8 cellular contexts compared by ENCODE assay signal in the genomic region with DNA sequence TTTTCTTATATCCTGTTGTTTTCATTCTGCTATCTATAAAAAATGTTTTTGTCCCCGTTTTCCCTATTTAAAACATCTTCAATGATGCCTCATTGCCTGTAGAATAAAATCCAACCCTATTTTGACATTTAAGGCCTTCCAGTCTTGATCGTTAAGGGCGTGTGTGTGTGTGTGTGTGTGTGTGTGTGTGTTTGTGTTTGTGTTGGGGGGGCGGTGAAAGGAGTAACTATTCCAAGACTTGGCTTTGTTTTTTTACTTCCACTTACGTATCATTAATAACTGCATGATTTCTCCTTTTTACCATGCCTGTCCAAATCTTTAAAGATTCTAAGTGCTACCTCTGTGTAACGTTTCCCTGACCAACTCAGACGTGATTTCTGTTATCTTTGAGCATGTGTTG. TPM values are rescaled to one million over a fixed set of nuclear protein-coding genes. Genes with fewer than 3 reads are reported as not detected.
DNase-seq lines count a peak whose midpoint lies in the region; ATAC-seq, FAIRE-seq and TF ChIP-seq lines count a peak whose summit lies in the region.

No MANE protein-coding gene starts in this region.

- H3K36me3 ChIP-seq in HUES6 (ENCODE audit: control insufficient read depth, insufficient read depth, low read length) = peaks cover 25% of the 10 kb centered on the region
- peaks cover 5 to 14% of the 10 kb centered on the region in 2 experiments for H3K36me3 ChIP-seq in HepG2 (replicated peaks in 1 of 2; ENCODE audit: control insufficient read depth in 1 of 2, insufficient read depth in 2 of 2, low read length in 2 of 2)
- peaks cover 32% of the 10 kb centered on the region for H3K36me3 ChIP-seq in upper lobe of right lung

- H3K4me2 ChIP-seq in HepG2 (ENCODE audit: low read depth, low read length) = peak overlapping the region; percentile 82

- H3K27me3 ChIP-seq in HUES6 (ENCODE audit: control insufficient read depth, insufficient read depth, low read length) (no peaks in the 10 kb centered on the region), HepG2 (ENCODE audit: control insufficient read depth in 1 of 2, insufficient read depth in 2 of 2, low read length in 2 of 2) (no peaks in the 10 kb centered on the region; a peak in 1 of 5 replicates), upper lobe of right lung (no peaks in the 10 kb centered on the region)

- H3K27ac ChIP-seq in HUES6 (ENCODE audit: low read depth, low read length) = 0 out of 2 replicates have a peak overlapping the region, but pooled peaks have one; percentile 13
- H3K27ac ChIP-seq in HepG2 (ENCODE audit: extremely low read length, insufficient read depth, low read length) = peak overlapping the region; percentile 61
- H3K27ac ChIP-seq in upper lobe of right lung = peak overlapping the region; percentile 95

- WGBS in HepG2 (ENCODE audit: low lambda C conversion rate) = 2% methylated on average over 7 of the region's 7 CpGs

- no TSS peak for BruUV-seq in HepG2 (replicated peaks; lab: Mats Ljungman, UMichigan)

- no peak for TF ChIP-seq EP300 in HepG2 (IDR thresholded peaks at IDR 0.05; ENCODE audit: low read depth in 2 of 2, low read length in 2 of 2)
- TF ChIP-seq EP300 in HepG2 (CRISPR knock-in tag; IDR thresholded peaks at IDR 0.05; ENCODE audit: borderline replicate concordance) = no peak

- TF ChIP-seq POLR2A in HepG2 (IDR thresholded peaks at IDR 0.05; ENCODE audit: insufficient read depth in 1 of 2, low read depth in 2 of 2, low read length in 2 of 2) = no peak

- H3K9ac ChIP-seq in HUES6 (ENCODE audit: low read length) = peak overlapping the region; percentile 75
- H3K9ac ChIP-seq in HepG2 (ENCODE audit: insufficient read depth, low read depth, low read length) = peak overlapping the region; percentile 79

- intact Hi-C loops in HepG2 (cut with micrococcal nuclease; ENCODE audit: unreplicated experiment) = no loop called here
- intact Hi-C loops in upper lobe of right lung (cut with DNase I) = no loop called here

- ATAC-seq in HepG2 (no peak), upper lobe of right lung (no peak)

- H3K4me1 ChIP-seq in HUES6 (ENCODE audit: control insufficient read depth, insufficient read depth, low read length) = peaks cover 8% of the 10 kb centered on the region
- peaks cover 35% of the 10 kb centered on the region for H3K4me1 ChIP-seq in HepG2 (ENCODE audit: insufficient read depth, low read length)
- H3K4me1 ChIP-seq in upper lobe of right lung = peaks cover 40% of the 10 kb centered on the region

- no peak overlapping the region for H2AFZ ChIP-seq in HepG2 (ENCODE audit: low read length)

- in situ Hi-C loops in HepG2 (cut with HindIII; ENCODE audit: extremely low pct_ligation_motif_present, low pct_unique_long_range_greater_than_20kb) = no loop called here

- TF ChIP-seq RAD21 in HepG2 (CRISPR knock-in tag; IDR thresholded peaks at IDR 0.05) = no peak

- no peaks in the 10 kb centered on the region for H4K20me1 ChIP-seq in HepG2 (ENCODE audit: insufficient read depth, low read length)

- POLR2A ChIA-PET in HepG2 (lab: Yijun Ruan, JAX) = no interaction called here

- FAIRE-seq in HepG2 (lab: Jason Lieb, UNC) = no peak

- DNase-seq in AG10803 (ENCODE audit: low read depth) (peak; percentile 30), amniotic epithelial cell (ENCODE audit: low read depth) (peak; percentile 26), HepG2 (ENCODE audit: low spot score) (no peak), upper lobe of right lung (no peak), NCI-H1694 (lab: John Stamatoyannopoulos, UW) (no peak), NCI-H446 (lab: John Stamatoyannopoulos, UW) (no peak)
- no peak for DNase-seq in activated CD8-positive, alpha-beta memory T cell treated with anti-CD3 and anti-CD28 coated beads for 24 hours

- H3K79me2 ChIP-seq in HepG2 (ENCODE audit: insufficient read depth, low read length) = peaks cover 63% of the 10 kb centered on the region

- no peaks in the 10 kb centered on the region for H3K9me3 ChIP-seq in HUES6 (ENCODE audit: control insufficient read depth, insufficient read depth, low read depth, low read length)
- H3K9me3 ChIP-seq in HepG2 (ENCODE audit: low read length) = no peaks in the 10 kb centered on the region
- no peaks in the 10 kb centered on the region for H3K9me3 ChIP-seq in upper lobe of right lung

- CTCF ChIA-PET in HepG2 (lab: Yijun Ruan, JAX; ENCODE audit: low intra/inter-chr PET ratio, low total read pairs) = no interaction called here

- TF ChIP-seq CTCF in AG10803 (conservative IDR thresholded peaks at IDR 0.05; ENCODE audit: low read length) (no peak), HepG2 (CRISPR knock-in tag; IDR thresholded peaks at IDR 0.05) (no peak), upper lobe of right lung (IDR thresholded peaks at IDR 0.05) (no peak)

- H3K4me3 ChIP-seq in AG10803 (ENCODE audit: low read length) = peak overlapping the region; percentile 95
- H3K4me3 ChIP-seq in HUES6 (ENCODE audit: low read depth, low read length) = peak overlapping the region; percentile 97
- peak overlapping the region; percentile 73 to 91 (median 89) for H3K4me3 ChIP-seq in HepG2 (replicated peaks in 1 of 3; ENCODE audit: insufficient read depth in 1 of 3, low read depth in 2 of 3, low read length in 3 of 3)
- H3K4me3 ChIP-seq in upper lobe of right lung = peak overlapping the region; percentile 100

RNA-seq across cellular contexts. Expression of gene PIBF1, which starts 0.8 kb away (rescaled TPM):
- total RNA-seq in HepG2 (2016; rRNA removed; fragmentation: Illumina TruSeq; extraction: Trizol) (15.8 and 16.1 TPM in 2 replicates), upper lobe of right lung (28.3 TPM)
- total RNA-seq in HepG2 (2016; cell fraction: cytosol; rRNA removed; fragmentation: Illumina TruSeq; extraction: Trizol; ENCODE audit: low read depth) = 3.2 and 6.6 TPM in 2 replicates
- 17.8 and 21.2 TPM in 2 replicates for total RNA-seq in HepG2 (2016; cell fraction: insoluble cytoplasmic fraction; rRNA removed; fragmentation: Illumina TruSeq; extraction: Trizol)
- total RNA-seq in HepG2 (2016; cell fraction: membrane; rRNA removed; fragmentation: Illumina TruSeq; extraction: Trizol) = 4.9 and 5.2 TPM in 2 replicates
- 38.6 and 43.6 TPM in 2 replicates for total RNA-seq in HepG2 (2016; cell fraction: nucleus; rRNA removed; fragmentation: Illumina TruSeq; extraction: Trizol)
- 1.5 and 4.2 TPM in 2 replicates for polyA plus RNA-seq in HepG2 (2011; rRNA removed)
- 0.87 and 1.1 TPM in 2 replicates for polyA plus RNA-seq in HepG2 (2011; cell fraction: cytosol; rRNA removed)
- 0.98 and 1.3 TPM in 2 replicates for polyA plus RNA-seq in HepG2 (2011; cell fraction: nucleus; rRNA removed)
- 3.5 and 5.4 TPM in 2 replicates for polyA plus RNA-seq in HepG2 (2012)
- 0.70 and 1.2 TPM in 2 replicates for polyA plus RNA-seq in HepG2 (2016; cell fraction: cytosol; fragmentation: Illumina TruSeq; extraction: Trizol; ENCODE audit: low read depth)
- 10.4 and 13.7 TPM in 2 replicates for polyA plus RNA-seq in HepG2 (2016; cell fraction: insoluble cytoplasmic fraction; fragmentation: Illumina TruSeq; extraction: Trizol; ENCODE audit: low read depth)
- polyA plus RNA-seq in HepG2 (2016; cell fraction: membrane; fragmentation: Illumina TruSeq; extraction: Trizol; ENCODE audit: low read depth) = 2.5 and 2.8 TPM in 2 replicates
- polyA plus RNA-seq in HepG2 (2016; cell fraction: nucleus; fragmentation: Illumina TruSeq; extraction: Trizol; ENCODE audit: insufficient read depth, low read depth) = 9.1 and 11.0 TPM in 2 replicates
- 6.9 and 12.3 TPM in 2 replicates for polyA minus RNA-seq in HepG2 (2011; rRNA and poly(A)+ RNA removed; ENCODE audit: low replicate concordance)
- 4.7 and 5.5 TPM in 2 replicates for polyA minus RNA-seq in HepG2 (2011; cell fraction: cytosol; rRNA and poly(A)+ RNA removed)
- polyA minus RNA-seq in HepG2 (2011; cell fraction: nucleus; rRNA and poly(A)+ RNA removed) = 47.3 and 49.7 TPM in 2 replicates

RNA-seq across cellular contexts. Expression of gene DIS3, which starts 1.0 kb away (rescaled TPM):
- 35.0 and 52.5 TPM in 2 replicates for total RNA-seq in HepG2 (2016; rRNA removed; fragmentation: Illumina TruSeq; extraction: Trizol)
- 3.4 and 3.5 TPM in 2 replicates for total RNA-seq in HepG2 (2016; cell fraction: cytosol; rRNA removed; fragmentation: Illumina TruSeq; extraction: Trizol; ENCODE audit: low read depth)
- 34.9 and 50.5 TPM in 2 replicates for total RNA-seq in HepG2 (2016; cell fraction: insoluble cytoplasmic fraction; rRNA removed; fragmentation: Illumina TruSeq; extraction: Trizol)
- total RNA-seq in HepG2 (2016; cell fraction: membrane; rRNA removed; fragmentation: Illumina TruSeq; extraction: Trizol) = 8.0 and 9.5 TPM in 2 replicates
- total RNA-seq in HepG2 (2016; cell fraction: nucleus; rRNA removed; fragmentation: Illumina TruSeq; extraction: Trizol) = 28.8 and 29.1 TPM in 2 replicates
- polyA plus RNA-seq in HepG2 (2011; rRNA removed) = 10.5 and 13.2 TPM in 2 replicates
- polyA plus RNA-seq in HepG2 (2011; cell fraction: cytosol; rRNA removed) = 6.4 and 7.0 TPM in 2 replicates
- polyA plus RNA-seq in HepG2 (2011; cell fraction: nucleus; rRNA removed) = 11.8 and 16.9 TPM in 2 replicates
- 13.8 and 15.7 TPM in 2 replicates for polyA plus RNA-seq in HepG2 (2012)
- polyA plus RNA-seq in HepG2 (2016; cell fraction: cytosol; fragmentation: Illumina TruSeq; extraction: Trizol; ENCODE audit: low read depth) = 0.75 TPM in 2 replicates
- 29.2 TPM in 2 replicates for polyA plus RNA-seq in HepG2 (2016; cell fraction: insoluble cytoplasmic fraction; fragmentation: Illumina TruSeq; extraction: Trizol; ENCODE audit: low read depth)
- 2.2 and 3.1 TPM in 2 replicates for polyA plus RNA-seq in HepG2 (2016; cell fraction: membrane; fragmentation: Illumina TruSeq; extraction: Trizol; ENCODE audit: low read depth)
- 23.9 and 28.5 TPM in 2 replicates for polyA plus RNA-seq in HepG2 (2016; cell fraction: nucleus; fragmentation: Illumina TruSeq; extraction: Trizol; ENCODE audit: insufficient read depth, low read depth)
- polyA minus RNA-seq in HepG2 (2011; rRNA and poly(A)+ RNA removed; ENCODE audit: low replicate concordance) = 11.7 and 18.4 TPM in 2 replicates
- polyA minus RNA-seq in HepG2 (2011; cell fraction: cytosol; rRNA and poly(A)+ RNA removed) = 16.2 and 18.0 TPM in 2 replicates
- 28.5 and 29.9 TPM in 2 replicates for polyA minus RNA-seq in HepG2 (2011; cell fraction: nucleus; rRNA and poly(A)+ RNA removed)
- total RNA-seq in upper lobe of right lung = 30.2 TPM

RNA-seq across cellular contexts. Expression of gene BORA, which starts 55.0 kb away (rescaled TPM):
- total RNA-seq in HepG2 (2016; rRNA removed; fragmentation: Illumina TruSeq; extraction: Trizol) (17.4 and 29.3 TPM in 2 replicates), upper lobe of right lung (3.0 TPM)
- total RNA-seq in HepG2 (2016; cell fraction: cytosol; rRNA removed; fragmentation: Illumina TruSeq; extraction: Trizol; ENCODE audit: low read depth) = 5.3 and 7.4 TPM in 2 replicates
- 17.6 and 30.2 TPM in 2 replicates for total RNA-seq in HepG2 (2016; cell fraction: insoluble cytoplasmic fraction; rRNA removed; fragmentation: Illumina TruSeq; extraction: Trizol)
- total RNA-seq in HepG2 (2016; cell fraction: membrane; rRNA removed; fragmentation: Illumina TruSeq; extraction: Trizol) = 12.0 and 14.7 TPM in 2 replicates
- 13.9 and 17.1 TPM in 2 replicates for total RNA-seq in HepG2 (2016; cell fraction: nucleus; rRNA removed; fragmentation: Illumina TruSeq; extraction: Trizol)
- 3.1 and 4.0 TPM in 2 replicates for polyA plus RNA-seq in HepG2 (2011; rRNA removed)
- polyA plus RNA-seq in HepG2 (2011; cell fraction: cytosol; rRNA removed) = 1.3 and 2.0 TPM in 2 replicates
- polyA plus RNA-seq in HepG2 (2011; cell fraction: nucleus; rRNA removed) = 3.1 and 3.5 TPM in 2 replicates
- 2.4 and 4.8 TPM in 2 replicates for polyA plus RNA-seq in HepG2 (2012)
- polyA plus RNA-seq in HepG2 (2016; cell fraction: cytosol; fragmentation: Illumina TruSeq; extraction: Trizol; ENCODE audit: low read depth) = 2.7 and 3.6 TPM in 2 replicates
- polyA plus RNA-seq in HepG2 (2016; cell fraction: insoluble cytoplasmic fraction; fragmentation: Illumina TruSeq; extraction: Trizol; ENCODE audit: low read depth) = 21.7 and 22.3 TPM in 2 replicates
- 5.5 and 6.2 TPM in 2 replicates for polyA plus RNA-seq in HepG2 (2016; cell fraction: membrane; fragmentation: Illumina TruSeq; extraction: Trizol; ENCODE audit: low read depth)
- 13.7 and 17.4 TPM in 2 replicates for polyA plus RNA-seq in HepG2 (2016; cell fraction: nucleus; fragmentation: Illumina TruSeq; extraction: Trizol; ENCODE audit: insufficient read depth, low read depth)
- polyA minus RNA-seq in HepG2 (2011; rRNA and poly(A)+ RNA removed; ENCODE audit: low replicate concordance) = 2.1 and 4.9 TPM in 2 replicates
- 2.1 and 3.2 TPM in 2 replicates for polyA minus RNA-seq in HepG2 (2011; cell fraction: cytosol; rRNA and poly(A)+ RNA removed)
- polyA minus RNA-seq in HepG2 (2011; cell fraction: nucleus; rRNA and poly(A)+ RNA removed) = 6.7 and 6.8 TPM in 2 replicates

RNA-seq across cellular contexts. Expression of gene MZT1, which starts 55.3 kb away (rescaled TPM):
- total RNA-seq in HepG2 (2016; rRNA removed; fragmentation: Illumina TruSeq; extraction: Trizol) (17.2 and 28.2 TPM in 2 replicates), upper lobe of right lung (8.3 TPM)
- 9.3 and 9.6 TPM in 2 replicates for total RNA-seq in HepG2 (2016; cell fraction: cytosol; rRNA removed; fragmentation: Illumina TruSeq; extraction: Trizol; ENCODE audit: low read depth)
- total RNA-seq in HepG2 (2016; cell fraction: insoluble cytoplasmic fraction; rRNA removed; fragmentation: Illumina TruSeq; extraction: Trizol) = 19.2 and 26.4 TPM in 2 replicates
- total RNA-seq in HepG2 (2016; cell fraction: membrane; rRNA removed; fragmentation: Illumina TruSeq; extraction: Trizol) = 23.5 and 27.2 TPM in 2 replicates
- 7.4 and 7.7 TPM in 2 replicates for total RNA-seq in HepG2 (2016; cell fraction: nucleus; rRNA removed; fragmentation: Illumina TruSeq; extraction: Trizol)
- 5.6 and 11.7 TPM in 2 replicates for polyA plus RNA-seq in HepG2 (2011; rRNA removed)
- polyA plus RNA-seq in HepG2 (2011; cell fraction: cytosol; rRNA removed) = 4.3 and 5.0 TPM in 2 replicates
- polyA plus RNA-seq in HepG2 (2011; cell fraction: nucleus; rRNA removed) = 0.58 and 1.0 TPM in 2 replicates
- 11.4 and 18.5 TPM in 2 replicates for polyA plus RNA-seq in HepG2 (2012)
- 12.5 and 16.0 TPM in 2 replicates for polyA plus RNA-seq in HepG2 (2016; cell fraction: cytosol; fragmentation: Illumina TruSeq; extraction: Trizol; ENCODE audit: low read depth)
- 39.1 and 43.4 TPM in 2 replicates for polyA plus RNA-seq in HepG2 (2016; cell fraction: insoluble cytoplasmic fraction; fragmentation: Illumina TruSeq; extraction: Trizol; ENCODE audit: low read depth)
- 29.9 and 32.0 TPM in 2 replicates for polyA plus RNA-seq in HepG2 (2016; cell fraction: membrane; fragmentation: Illumina TruSeq; extraction: Trizol; ENCODE audit: low read depth)
- polyA plus RNA-seq in HepG2 (2016; cell fraction: nucleus; fragmentation: Illumina TruSeq; extraction: Trizol; ENCODE audit: insufficient read depth, low read depth) = 14.6 and 18.0 TPM in 2 replicates
- polyA minus RNA-seq in HepG2 (2011; rRNA and poly(A)+ RNA removed; ENCODE audit: low replicate concordance) = 1.5 and 1.9 TPM in 2 replicates
- 3.5 and 5.9 TPM in 2 replicates for polyA minus RNA-seq in HepG2 (2011; cell fraction: cytosol; rRNA and poly(A)+ RNA removed)
- 2.1 and 3.3 TPM in 2 replicates for polyA minus RNA-seq in HepG2 (2011; cell fraction: nucleus; rRNA and poly(A)+ RNA removed)

Comparison
In these comparisons a context has a peak if more than half of its experiments do, and no peak if none do; other contexts are left out.
1. DNase-seq: peak in AG10803 (single experiment) and amniotic epithelial cell (single experiment); none in HepG2 (single experiment), upper lobe of right lung (single experiment), NCI-H1694 (single experiment), activated CD8-positive, alpha-beta memory T cell treated with anti-CD3 and anti-CD28 coated beads for 24 hours (single experiment) and NCI-H446 (0 of 2).
2. H3K27ac ChIP-seq: peak in every context shown above with its lines; median percentile 95 in upper lobe of right lung; 61 in HepG2; 13 in HUES6.
3. Peak in every context shown above with its lines, with median percentiles within 50 percentile points of each other: H3K4me3 ChIP-seq.